10 cellular contexts compared by ENCODE assay signal in genomic region chr2:237414056-237414661, GRCh38. TPM values are rescaled to one million over a fixed set of nuclear protein-coding genes. Genes with fewer than 3 reads are reported as not detected.
DNase-seq lines count a peak whose midpoint lies in the region; ATAC-seq, FAIRE-seq and TF ChIP-seq lines count a peak whose summit lies in the region.
"Had no signal": no experiment of that assay in that cellular context is flagged by ENCODE, and none has a peak within 500 bp of the region (broad histone marks: within the 10 kb centered on the region; RNA-seq: fewer than 3 reads in every experiment).

Gene COL6A3 (minus strand): TSS chr2:237414164. CDS start chr2:237396817, 17,347 bp downstream.

- H3K4me1 ChIP-seq in astrocyte (ENCODE audit: insufficient read depth, low read length) (peaks cover 16% of the 10 kb centered on the region), gastrocnemius medialis (peaks cover 0 to 4% of the 10 kb centered on the region in 2 donors)

- H3K4me1 Mint-ChIP-seq in astrocyte (ENCODE audit: low read depth, unreplicated experiment): peaks cover 26% of the 10 kb centered on the region
- no peaks in the 10 kb centered on the region for H3K4me1 Mint-ChIP-seq in stimulated activated naive CD8-positive, alpha-beta T cell treated with anti-CD3 and anti-CD28 coated beads, Interleukin-15, amount 100 ng/mL, for 72 hours
- no peaks in the 10 kb centered on the region for H3K4me1 Mint-ChIP-seq in progenitor cell of endocrine pancreas (ENCODE audit: low read depth)
- H3K4me1 Mint-ChIP-seq: natural killer cell had no signal

- TF ChIP-seq CTCF in astrocyte (IDR thresholded peaks at IDR 0.05; ENCODE audit: insufficient read depth, low read depth, low read length) (no peak), gastrocnemius medialis (IDR thresholded peaks at IDR 0.05 in 4 of 5, conservative IDR thresholded peaks at IDR 0.05 in 1 of 5) (no peak), progenitor cell of endocrine pancreas (IDR thresholded peaks at IDR 0.05; ENCODE audit: unreplicated experiment) (no peak)

- TF ChIP-seq POLR2A in gastrocnemius medialis (IDR thresholded peaks at IDR 0.05): peak; percentile 21 to 54

- H3K9me3 Mint-ChIP-seq in astrocyte (ENCODE audit: unreplicated experiment): peaks cover 5% of the 10 kb centered on the region
- no peaks in the 10 kb centered on the region for H3K9me3 Mint-ChIP-seq in stimulated activated naive CD8-positive, alpha-beta T cell treated with anti-CD3 and anti-CD28 coated beads, Interleukin-15, amount 100 ng/mL, for 72 hours
- H3K9me3 Mint-ChIP-seq in progenitor cell of endocrine pancreas (ENCODE audit: low read depth): no peaks in the 10 kb centered on the region
- H3K9me3 Mint-ChIP-seq: natural killer cell; T-helper 1 cell treated with Interleukin-12 subunit alpha and Interleukin-12 subunit beta and Interleukin-4 antibody, amounts not matched to agents 30 μg/mL and 1 μg/mL, for 36 hours had no signal

- H3K36me3 Mint-ChIP-seq in astrocyte (ENCODE audit: low read depth, unreplicated experiment): peaks cover 26% of the 10 kb centered on the region
- H3K36me3 Mint-ChIP-seq in progenitor cell of endocrine pancreas (ENCODE audit: insufficient read depth): no peaks in the 10 kb centered on the region
- H3K36me3 Mint-ChIP-seq: natural killer cell had no signal

- no peaks in the 10 kb centered on the region for H4K20me1 ChIP-seq in astrocyte (ENCODE audit: insufficient read depth, low read length)

- peak; percentile 98 for DNase-seq in EH (ENCODE audit: low read depth)
- DNase-seq in astrocyte (ENCODE audit: low read depth): peak; percentile 57
- DNase-seq in left ventricle myocardium superior: peak; percentile 74
- DNase-seq in gastrocnemius medialis: peak; percentile 53 to 74
- no peak for DNase-seq in NCI-H2227 (lab: John Stamatoyannopoulos, UW; ENCODE audit: unreplicated experiment)
- no peak for DNase-seq in pons (ENCODE audit: low spot score)
- no peak for DNase-seq in stimulated activated naive CD8-positive, alpha-beta T cell treated with anti-CD3 and anti-CD28 coated beads, Interleukin-15, amount 100 ng/mL, for 72 hours
- no peak for DNase-seq in progenitor cell of endocrine pancreas (ENCODE audit: low spot score, unreplicated experiment)
- DNase-seq: natural killer cell had no signal

- peaks cover 7% of the 10 kb centered on the region for H3K36me3 ChIP-seq in astrocyte (ENCODE audit: insufficient read depth, low read length)
- no peaks in the 10 kb centered on the region for H3K36me3 ChIP-seq in gastrocnemius medialis

- peak within 1 kb of the TSS; percentile 88 for H3K27ac Mint-ChIP-seq in astrocyte (ENCODE audit: unreplicated experiment)
- peak within 1 kb of the TSS in 1 of 2 donors; percentile 72 for H3K27ac Mint-ChIP-seq in stimulated activated naive CD8-positive, alpha-beta T cell treated with anti-CD3 and anti-CD28 coated beads, Interleukin-15, amount 100 ng/mL, for 72 hours
- H3K27ac Mint-ChIP-seq in progenitor cell of endocrine pancreas: no peak within 1 kb of the TSS
- H3K27ac Mint-ChIP-seq: natural killer cell; T-helper 1 cell treated with Interleukin-12 subunit alpha and Interleukin-12 subunit beta and Interleukin-4 antibody, amounts not matched to agents 30 μg/mL and 1 μg/mL, for 36 hours had no signal

- FAIRE-seq in astrocyte (lab: Jason Lieb, UNC): peak; percentile 5

- peak within 1 kb of the TSS; percentile 15 for H2AFZ ChIP-seq in astrocyte (ENCODE audit: low read depth, low read length)

- peak within 1 kb of the TSS; percentile 49 for H3K27ac ChIP-seq in astrocyte (ENCODE audit: low read depth, low read length)
- H3K27ac ChIP-seq in gastrocnemius medialis: peak within 1 kb of the TSS; percentile 71 to 80 (median 77)

- H3K27me3 Mint-ChIP-seq in astrocyte (ENCODE audit: low read depth, unreplicated experiment) (peaks cover 4% of the 10 kb centered on the region), progenitor cell of endocrine pancreas (peaks cover 68% of the 10 kb centered on the region)
- peaks cover 2% of the 10 kb centered on the region for H3K27me3 Mint-ChIP-seq in stimulated activated naive CD8-positive, alpha-beta T cell treated with anti-CD3 and anti-CD28 coated beads, Interleukin-15, amount 100 ng/mL, for 72 hours

- peak; percentile 73 for ATAC-seq in left ventricle myocardium superior
- peak; percentile 45 to 52 for ATAC-seq in gastrocnemius medialis
- no peak for ATAC-seq in stimulated activated naive CD8-positive, alpha-beta T cell treated with anti-CD3 and anti-CD28 coated beads, Interleukin-15, amount 100 ng/mL, for 72 hours
- ATAC-seq: natural killer cell had no signal

- H3K4me2 ChIP-seq in astrocyte (ENCODE audit: low read length): peak within 1 kb of the TSS; percentile 81

- H3K9me3 ChIP-seq in astrocyte (ENCODE audit: insufficient read depth, low read depth, low read length) (no peaks in the 10 kb centered on the region), gastrocnemius medialis (no peaks in the 10 kb centered on the region)

- H3K9ac ChIP-seq in astrocyte (ENCODE audit: low read length): peak within 1 kb of the TSS; percentile 76

- in situ Hi-C loops in gastrocnemius medialis (cut with MboI; ENCODE audit: low sequenced_read_pairs in 4 of 4): loop anchor here in 2 of 4 donors (10.0 kb wide), 1 partner anchor 289 kb away; no protein-coding TSS in a partner anchor

- H3K27me3 ChIP-seq in astrocyte (ENCODE audit: insufficient read depth, low read length): no peaks in the 10 kb centered on the region
- H3K27me3 ChIP-seq in gastrocnemius medialis: no peaks in the 10 kb centered on the region

- H3K4me3 ChIP-seq in astrocyte (ENCODE audit: insufficient read depth, low read depth, low read length) (peak within 1 kb of the TSS; percentile 61), gastrocnemius medialis (peak within 1 kb of the TSS; percentile 27 to 54 (median 36))

- H3K4me3 Mint-ChIP-seq in astrocyte (ENCODE audit: unreplicated experiment) (peak within 1 kb of the TSS; percentile 92), progenitor cell of endocrine pancreas (ENCODE audit: low read depth) (no peak within 1 kb of the TSS)
- H3K4me3 Mint-ChIP-seq in stimulated activated naive CD8-positive, alpha-beta T cell treated with anti-CD3 and anti-CD28 coated beads, Interleukin-15, amount 100 ng/mL, for 72 hours: no peak within 1 kb of the TSS
- H3K4me3 Mint-ChIP-seq: natural killer cell; T-helper 1 cell treated with Interleukin-12 subunit alpha and Interleukin-12 subunit beta and Interleukin-4 antibody, amounts not matched to agents 30 μg/mL and 1 μg/mL, for 36 hours had no signal

- peaks cover 47% of the 10 kb centered on the region for H3K79me2 ChIP-seq in astrocyte (ENCODE audit: insufficient read depth, low read length)

- intact Hi-C loops in left ventricle myocardium superior (cut with micrococcal nuclease): no loop called here
- intact Hi-C loops in gastrocnemius medialis (cut with DNase I; ENCODE audit: low total_unique reads): loop anchor here (5.0 kb wide), 2 partner anchors 182 to 292 kb away; no protein-coding TSS in a partner anchor

RNA-seq across cellular contexts. Expression of gene COL6A3, which starts in this region (rescaled TPM):
- 200 and 560 TPM in 2 replicates for total RNA-seq in astrocyte
- total RNA-seq in left ventricle myocardium superior: 59.5 TPM
- 100 to 1,000 TPM in 2 of 4 donors, 10 to 100 TPM in 2; 45.3 to 150 (median 108) TPM for total RNA-seq in gastrocnemius medialis
- 0.82 and 1.0 TPM in 2 replicates for total RNA-seq in progenitor cell of endocrine pancreas

Comparison
In these comparisons a context has a peak if more than half of its experiments do, and no peak if none do; other contexts are left out.
1. RNA of gene COL6A3 (total RNA-seq): 200 to 560 TPM in astrocyte, 45.3 to 150 TPM in gastrocnemius medialis and 59.5 TPM in left ventricle myocardium superior (single experiment); 0.82 to 1.0 TPM in progenitor cell of endocrine pancreas; every median in the first group is over 10 times any median in the second.
2. DNase-seq: peak in EH (single experiment), astrocyte (single experiment), left ventricle myocardium superior (single experiment) and gastrocnemius medialis (2 of 2); none in NCI-H2227 (single experiment), pons (single experiment), stimulated activated naive CD8-positive, alpha-beta T cell treated with anti-CD3 and anti-CD28 coated beads, Interleukin-15, amount 100 ng/mL, for 72 hours (0 of 2) and progenitor cell of endocrine pancreas (single experiment).